16 cellular contexts compared by ENCODE assay signal in the genomic region with DNA sequence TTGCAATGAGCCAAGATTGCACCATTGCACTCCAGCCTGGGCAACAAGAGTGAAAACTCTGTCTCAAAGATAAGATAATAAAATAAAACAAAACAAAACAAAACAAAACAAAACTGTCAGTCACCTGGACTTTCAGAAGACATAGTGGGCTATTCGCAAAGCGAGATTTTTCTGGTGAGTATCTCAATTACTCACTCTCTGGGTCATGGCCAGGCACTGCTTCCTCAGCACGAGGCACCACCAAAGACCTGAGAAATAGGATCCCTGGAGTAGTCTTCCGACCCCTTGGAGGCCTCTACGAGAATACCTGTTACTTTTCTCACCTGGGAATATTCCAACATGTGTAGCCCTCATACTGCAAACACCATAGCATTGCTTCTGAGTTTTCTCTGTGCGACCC.
A peak's percentile ranks its signal among the peaks of the same experiment; 100 is the strongest.
DNase-seq lines count a peak whose midpoint lies in the region; ATAC-seq, FAIRE-seq and TF ChIP-seq lines count a peak whose summit lies in the region.
"Had no signal": no experiment of that assay in that cellular context is flagged by ENCODE, and none has a peak within 500 bp of the region (broad histone marks: within the 10 kb centered on the region; RNA-seq: fewer than 3 reads in every experiment).

No MANE protein-coding gene starts in this region.

- H3K9ac ChIP-seq in SK-N-SH: peak overlapping the region; percentile 76

- POLR2A ChIA-PET in SK-N-SH (lab: Yijun Ruan, JAX): no interaction called here

- peaks cover 33% of the 10 kb centered on the region for H3F3A ChIP-seq in SK-N-SH (replicated peaks; ENCODE audit: insufficient read depth)

- no peaks in the 10 kb centered on the region for H3K27me3 ChIP-seq in SK-N-SH (ENCODE audit: insufficient read depth)
- H3K27me3 ChIP-seq: thyroid gland had no signal

- H3K79me2 ChIP-seq in SK-N-SH (ENCODE audit: insufficient read depth): no peaks in the 10 kb centered on the region

- no peak for TF ChIP-seq POLR2A in GM12891 (IDR thresholded peaks at IDR 0.05; ENCODE audit: low read depth, low read length)

- TF ChIP-seq CTCF in SK-N-SH (IDR thresholded peaks at IDR 0.05): no peak

- TF ChIP-seq EP300 in SK-N-SH (IDR thresholded peaks at IDR 0.05; ENCODE audit: borderline replicate concordance in 1 of 2, low read depth in 1 of 2, low read length in 1 of 2): peak in 1 of 2 experiments; percentile 29; a peak in 1 of 4 replicates

- H2AFZ ChIP-seq in SK-N-SH (ENCODE audit: low read depth): peak overlapping the region; percentile 52; the same call in 1 of the 2 replicates

- no peaks in the 10 kb centered on the region for H4K20me1 ChIP-seq in SK-N-SH (ENCODE audit: insufficient read depth)

- no peaks in the 10 kb centered on the region for H3K9me2 ChIP-seq in SK-N-SH

- WGBS in SK-N-SH (ENCODE audit: low lambda C conversion rate): 40% methylated on average over 6 of the region's 6 CpGs

- no peaks in the 10 kb centered on the region for H3K36me3 ChIP-seq in SK-N-SH (replicated peaks in 1 of 2; ENCODE audit: control insufficient read depth in 1 of 2, insufficient read depth in 2 of 2, low read length in 1 of 2)
- H3K36me3 ChIP-seq: thyroid gland had no signal

- 0 out of 2 replicates have a peak, but pooled peaks cover 6% of the 10 kb centered on the region for H3K9me3 ChIP-seq in SK-N-SH
- H3K9me3 ChIP-seq: thyroid gland had no signal

- intact Hi-C loops in Right ventricle myocardium inferior (cut with DNase I): no loop called here

- peak overlapping the region in 1 of 2 experiments; percentile 98; a peak in 2 of 4 replicates for H3K27ac ChIP-seq in SK-N-SH (ENCODE audit: low read depth in 2 of 2, low read length in 1 of 2)
- H3K27ac ChIP-seq: thyroid gland had no signal

- TF ChIP-seq RAD21 in SK-N-SH (IDR thresholded peaks at IDR 0.05; ENCODE audit: low read length): no peak

- no peak for FAIRE-seq in GM12891 (lab: Jason Lieb, UNC)
- FAIRE-seq: GM18507 had no signal

- DNase-seq in HCEC 1CT (peak; percentile 76), SK-N-SH (no peak), fibroblast of peridontal ligament (ENCODE audit: extremely low read depth) (peak; percentile 64), Right ventricle myocardium inferior (ENCODE audit: missing footprints) (no peak), GM12891 (ENCODE audit: insufficient read length, low spot score) (no peak), GM19238 (ENCODE audit: insufficient read length, low spot score) (no peak)
- no peak for DNase-seq in activated T-cell treated with anti-CD3 and anti-CD28 coated beads, Interleukin-2, amount 50 U/mL, for 1 hour
- DNase-seq: DMS 273 treated with DMSO at 0.1 percent for 48 hours; naive thymus-derived CD8-positive, alpha-beta T cell; NCI-H1694; NCI-H446; SHP77; T-helper 17 cell; thyroid gland had no signal

- peaks cover 0 to 34% of the 10 kb centered on the region in 2 experiments; a peak in 3 of 4 replicates for H3K4me1 ChIP-seq in SK-N-SH (ENCODE audit: control insufficient read depth in 1 of 2, insufficient read depth in 2 of 2, low read depth in 1 of 2, low read length in 1 of 2)

- H3K4me2 ChIP-seq in SK-N-SH: peak overlapping the region; percentile 63

- no peak overlapping the region for H3K4me3 ChIP-seq in SK-N-SH (ENCODE audit: low read depth in 2 of 2, low read length in 1 of 2)
- H3K4me3 ChIP-seq: thyroid gland had no signal

- no peak for ATAC-seq in Right ventricle myocardium inferior
- ATAC-seq: naive thymus-derived CD8-positive, alpha-beta T cell; stimulated activated effector memory CD8-positive, alpha-beta T cell treated with anti-CD3 and anti-CD28 coated beads, Interleukin-12 subunit alpha, Interleukin-12 subunit beta, amount 100 ng/mL, for 72 hours; T-helper 17 cell had no signal

- CTCF ChIA-PET in SK-N-SH (lab: Yijun Ruan, JAX): interaction anchor here (1.2 to 4.4 kb wide), 3 partner anchors 17 to 83 kb away, joined by 3 to 17 read pairs (median 7); no protein-coding TSS in a partner anchor

TF ChIP-seq in SK-N-SH, 30 proteins besides CTCF, POLR2A, EP300 and RAD21 (continues in another document):
- 0 out of 2 replicates have a peak, but pooled peaks have one; percentile 36 for TF ChIP-seq FOSL2 (IDR thresholded peaks at IDR 0.05; ENCODE audit: borderline replicate concordance, low read depth)
- TF ChIP-seq JUND (IDR thresholded peaks at IDR 0.05): 0 out of 2 replicates have a peak, but pooled peaks have one; percentile 12
- TF ChIP-seq EZH2phosphoT487 (IDR thresholded peaks at IDR 0.05; ENCODE audit: borderline replicate concordance, low read depth): no peak
- TF ChIP-seq, protein P1, sequence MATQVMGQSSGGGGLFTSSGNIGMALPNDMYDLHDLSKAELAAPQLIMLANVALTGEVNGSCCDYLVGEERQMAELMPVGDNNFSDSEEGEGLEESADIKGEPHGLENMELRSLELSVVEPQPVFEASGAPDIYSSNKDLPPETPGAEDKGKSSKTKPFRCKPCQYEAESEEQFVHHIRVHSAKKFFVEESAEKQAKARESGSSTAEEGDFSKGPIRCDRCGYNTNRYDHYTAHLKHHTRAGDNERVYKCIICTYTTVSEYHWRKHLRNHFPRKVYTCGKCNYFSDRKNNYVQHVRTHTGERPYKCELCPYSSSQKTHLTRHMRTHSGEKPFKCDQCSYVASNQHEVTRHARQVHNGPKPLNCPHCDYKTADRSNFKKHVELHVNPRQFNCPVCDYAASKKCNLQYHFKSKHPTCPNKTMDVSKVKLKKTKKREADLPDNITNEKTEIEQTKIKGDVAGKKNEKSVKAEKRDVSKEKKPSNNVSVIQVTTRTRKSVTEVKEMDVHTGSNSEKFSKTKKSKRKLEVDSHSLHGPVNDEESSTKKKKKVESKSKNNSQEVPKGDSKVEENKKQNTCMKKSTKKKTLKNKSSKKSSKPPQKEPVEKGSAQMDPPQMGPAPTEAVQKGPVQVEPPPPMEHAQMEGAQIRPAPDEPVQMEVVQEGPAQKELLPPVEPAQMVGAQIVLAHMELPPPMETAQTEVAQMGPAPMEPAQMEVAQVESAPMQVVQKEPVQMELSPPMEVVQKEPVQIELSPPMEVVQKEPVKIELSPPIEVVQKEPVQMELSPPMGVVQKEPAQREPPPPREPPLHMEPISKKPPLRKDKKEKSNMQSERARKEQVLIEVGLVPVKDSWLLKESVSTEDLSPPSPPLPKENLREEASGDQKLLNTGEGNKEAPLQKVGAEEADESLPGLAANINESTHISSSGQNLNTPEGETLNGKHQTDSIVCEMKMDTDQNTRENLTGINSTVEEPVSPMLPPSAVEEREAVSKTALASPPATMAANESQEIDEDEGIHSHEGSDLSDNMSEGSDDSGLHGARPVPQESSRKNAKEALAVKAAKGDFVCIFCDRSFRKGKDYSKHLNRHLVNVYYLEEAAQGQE (IDR thresholded peaks at IDR 0.05; ENCODE audit: low read depth, low read length): no peak
- TF ChIP-seq YY1 (IDR thresholded peaks at IDR 0.05; ENCODE audit: low read depth): no peak
- TF ChIP-seq, protein P2, sequence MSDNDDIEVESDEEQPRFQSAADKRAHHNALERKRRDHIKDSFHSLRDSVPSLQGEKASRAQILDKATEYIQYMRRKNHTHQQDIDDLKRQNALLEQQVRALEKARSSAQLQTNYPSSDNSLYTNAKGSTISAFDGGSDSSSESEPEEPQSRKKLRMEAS (IDR thresholded peaks at IDR 0.05; ENCODE audit: low read depth): peak; percentile 89
- TF ChIP-seq NFIC (IDR thresholded peaks at IDR 0.05; ENCODE audit: borderline replicate concordance): peak; percentile 64

TF ChIP-seq in GM12891, 5 proteins besides CTCF, POLR2A, EP300 and RAD21:
- TF ChIP-seq PAX5 (IDR thresholded peaks at IDR 0.05; ENCODE audit: insufficient read depth, low read length, severe bottlenecking): no peak
- TF ChIP-seq SPI1 (IDR thresholded peaks at IDR 0.05; ENCODE audit: low read depth, low read length): no peak
- no peak for TF ChIP-seq POLR2AphosphoS5 (IDR thresholded peaks at IDR 0.05; ENCODE audit: low read depth, low read length)
- no peak for TF ChIP-seq TAF1 (IDR thresholded peaks at IDR 0.05; ENCODE audit: low read depth, low read length)
- no peak for TF ChIP-seq POU2F2 (IDR thresholded peaks at IDR 0.05; ENCODE audit: low read depth, low read length)

Comparison
In these comparisons a context has a peak if more than half of its experiments do, and no peak if none do; other contexts are left out.
1. DNase-seq: peak in HCEC 1CT (single experiment) and fibroblast of peridontal ligament (single experiment); none in SK-N-SH (single experiment), Right ventricle myocardium inferior (single experiment), GM12891 (single experiment), activated T-cell treated with anti-CD3 and anti-CD28 coated beads, Interleukin-2, amount 50 U/mL, for 1 hour (single experiment) and GM19238 (single experiment).